ENCODE assay signal across 2 cellular contexts in genomic region chr17:7410634-7411426, GRCh38.
TF ChIP-seq lines count a peak whose summit lies in the region.

No MANE protein-coding gene starts in this region.

TF ChIP-seq in IMR-90, 13 proteins besides CTCF, POLR2A, EP300 and RAD21:
- no peak for TF ChIP-seq ELK1 (IDR thresholded peaks at IDR 0.05; ENCODE audit: borderline replicate concordance, low read depth, low read length)
- TF ChIP-seq MAZ (IDR thresholded peaks at IDR 0.05; ENCODE audit: borderline replicate concordance, low read depth, low read length), result no peak
- no peak for TF ChIP-seq NFE2L2 (IDR thresholded peaks at IDR 0.05; ENCODE audit: low read depth, low read length)
- no peak for TF ChIP-seq USF2 (IDR thresholded peaks at IDR 0.05; ENCODE audit: low read depth, low read length)

TF ChIP-seq in K562, 482 proteins besides CTCF, POLR2A, EP300 and RAD21:
- TF ChIP-seq NBN (IDR thresholded peaks at IDR 0.05; ENCODE audit: low read depth), result no peak
- TF ChIP-seq BHLHE40 (IDR thresholded peaks at IDR 0.05; ENCODE audit: low read length), result peak; percentile 78
- peak; percentile 42 for TF ChIP-seq PRDM10 (IDR thresholded peaks at IDR 0.05; ENCODE audit: partially characterized antibody)
- TF ChIP-seq NRF1 (conservative IDR thresholded peaks at IDR 0.05 in 1 of 2, IDR thresholded peaks at IDR 0.05 in 1 of 2), result 0 out of 4 replicates have a peak, but pooled peaks of 1 of the 2 experiments have one; percentile 15
- 0 out of 2 replicates have a peak, but pooled peaks have one; percentile 32 for TF ChIP-seq ZBTB33 (CRISPR knock-in tag; IDR thresholded peaks at IDR 0.05)
- TF ChIP-seq ETV5 (CRISPR knock-in tag; IDR thresholded peaks at IDR 0.05; ENCODE audit: low read depth), result no peak
TF ChIP-seq in K562: peak in this region for 4.
